8 cellular contexts compared by ENCODE assay signal in the genomic region with DNA sequence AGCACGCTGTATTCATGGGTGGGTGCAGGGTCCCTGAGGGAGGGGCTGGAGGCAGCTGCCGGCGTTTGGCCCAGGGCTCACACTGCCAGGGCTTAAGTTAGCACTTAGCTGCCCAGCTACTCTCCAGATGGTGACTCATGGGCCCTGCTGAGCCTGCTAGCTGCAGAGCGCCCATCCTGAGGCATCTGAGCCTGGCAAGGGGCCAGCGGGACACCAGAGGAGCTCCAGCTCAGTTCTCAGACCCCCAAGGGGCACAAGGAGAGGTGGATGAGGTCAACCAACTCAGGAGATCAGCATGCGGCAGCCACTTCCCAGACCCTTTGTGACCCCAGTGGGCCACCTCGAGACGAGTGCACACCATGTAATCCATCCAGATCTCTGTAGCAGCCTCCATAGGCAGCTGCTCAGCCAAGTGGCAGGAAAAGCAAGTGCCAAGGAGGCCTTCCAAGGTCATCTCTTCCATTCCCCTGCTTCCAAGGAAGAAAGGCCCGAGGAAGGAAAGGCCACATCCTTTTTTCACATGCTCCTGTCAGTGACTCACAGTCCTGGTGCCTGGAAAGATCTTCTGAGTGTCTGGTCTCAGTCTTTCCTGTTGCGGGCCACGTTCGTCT. TPM values are rescaled to one million over a fixed set of nuclear protein-coding genes. Genes with fewer than 3 reads are reported as not detected.
DNase-seq lines count a peak whose midpoint lies in the region; ATAC-seq and TF ChIP-seq lines count a peak whose summit lies in the region.

No MANE protein-coding gene starts in this region.

- BruUV-seq in MCF 10A (replicated peaks; lab: Mats Ljungman, UMichigan) = no TSS peak

- POLR2A ChIA-PET in MCF 10A (lab: Yijun Ruan, JAX) = no interaction called here

- H3K9me3 Mint-ChIP-seq in MCF 10A (ENCODE audit: unreplicated experiment) = no peaks in the 10 kb centered on the region
- no peaks in the 10 kb centered on the region for H3K9me3 Mint-ChIP-seq in progenitor cell of endocrine pancreas (ENCODE audit: low read depth)

- in situ Hi-C loops in ACHN (cut with HindIII; ENCODE audit: low pct_ligation_motif_present, low pct_unique_long_range_greater_than_20kb, low sequenced_read_pairs) = no loop called here

- H3K4me3 Mint-ChIP-seq in MCF 10A (ENCODE audit: unreplicated experiment) (no peak overlapping the region), progenitor cell of endocrine pancreas (ENCODE audit: low read depth) (no peak overlapping the region)

- intact Hi-C loops in MCF 10A (cut with micrococcal nuclease) (no loop called here), left colon (cut with DNase I, micrococcal nuclease) (no loop called here)

- no peaks in the 10 kb centered on the region for H3K27me3 Mint-ChIP-seq in MCF 10A (ENCODE audit: insufficient read depth, unreplicated experiment)
- no peaks in the 10 kb centered on the region for H3K27me3 Mint-ChIP-seq in progenitor cell of endocrine pancreas

- DNase-seq in ACHN (peak; percentile 94), NCI-H2171 treated with DMSO at 0.1 percent for 48 hours (lab: John Stamatoyannopoulos, UW) (peak; percentile 59), MCF 10A (ENCODE audit: unreplicated experiment) (peak; percentile 87), kidney glomerular epithelial cell (lab: John Stamatoyannopoulos, UW) (peak; percentile 71), cortex of kidney (lab: John Stamatoyannopoulos, UW) (no peak), left colon (no peak), progenitor cell of endocrine pancreas (ENCODE audit: low spot score, unreplicated experiment) (no peak)

- CTCF ChIA-PET in MCF 10A (lab: Yijun Ruan, JAX) = interaction anchor here (0.6 to 3.8 kb wide), 4 partner anchors 21 to 213 kb away, joined by 3 to 16 read pairs (median 7); no protein-coding TSS in a partner anchor

- ATAC-seq in HG03159 (IDR thresholded peaks at IDR 0.05; ENCODE audit: unreplicated experiment) = no peak
- no peak for ATAC-seq in left colon

- H3K27ac Mint-ChIP-seq in MCF 10A (ENCODE audit: low read depth, unreplicated experiment) = peak overlapping the region; percentile 49
- no peak overlapping the region for H3K27ac Mint-ChIP-seq in progenitor cell of endocrine pancreas

- H3K4me1 Mint-ChIP-seq in MCF 10A (ENCODE audit: insufficient read depth, unreplicated experiment) (peaks cover 37% of the 10 kb centered on the region), progenitor cell of endocrine pancreas (ENCODE audit: low read depth) (peaks cover 56% of the 10 kb centered on the region)

- no peak for TF ChIP-seq CTCF in MCF 10A (IDR thresholded peaks at IDR 0.05; ENCODE audit: unreplicated experiment)
- TF ChIP-seq CTCF in progenitor cell of endocrine pancreas (IDR thresholded peaks at IDR 0.05; ENCODE audit: unreplicated experiment) = no peak

- H3K36me3 Mint-ChIP-seq in MCF 10A (ENCODE audit: insufficient read depth, unreplicated experiment) (peaks cover 15% of the 10 kb centered on the region), progenitor cell of endocrine pancreas (ENCODE audit: insufficient read depth) (peaks cover 14% of the 10 kb centered on the region)

RNA-seq across cellular contexts. Expression of gene FOXP4, which starts 35.3 kb away (rescaled TPM):
- total RNA-seq in MCF 10A (2022) (16.5 and 18.4 TPM in 2 replicates), left colon (10 to 100 TPM; 38.6 to 39.4 TPM), progenitor cell of endocrine pancreas (124 and 137 TPM in 2 replicates)

RNA-seq across cellular contexts. Expression of gene MDFI, which starts 56.8 kb away (rescaled TPM):
- 39.1 and 59.1 TPM in 2 replicates for total RNA-seq in MCF 10A (2022)
- 1 to 10 TPM; 1.1 to 1.6 TPM for total RNA-seq in left colon
- total RNA-seq in progenitor cell of endocrine pancreas = 48.3 and 59.4 TPM in 2 replicates

Comparison
In these comparisons a context has a peak if more than half of its experiments do, and no peak if none do; other contexts are left out.
1. DNase-seq: peak in ACHN (single experiment), NCI-H2171 treated with DMSO at 0.1 percent for 48 hours (single experiment), MCF 10A (single experiment) and kidney glomerular epithelial cell (single experiment); none in cortex of kidney (single experiment), left colon (0 of 2) and progenitor cell of endocrine pancreas (single experiment).
2. RNA of gene MDFI, which starts 56.8 kb away (total RNA-seq): 39.1 to 59.1 TPM in MCF 10A and 48.3 to 59.4 TPM in progenitor cell of endocrine pancreas; 1.1 to 1.6 TPM in left colon; every median in the first group is over 10 times any median in the second.